In the genomic region with DNA sequence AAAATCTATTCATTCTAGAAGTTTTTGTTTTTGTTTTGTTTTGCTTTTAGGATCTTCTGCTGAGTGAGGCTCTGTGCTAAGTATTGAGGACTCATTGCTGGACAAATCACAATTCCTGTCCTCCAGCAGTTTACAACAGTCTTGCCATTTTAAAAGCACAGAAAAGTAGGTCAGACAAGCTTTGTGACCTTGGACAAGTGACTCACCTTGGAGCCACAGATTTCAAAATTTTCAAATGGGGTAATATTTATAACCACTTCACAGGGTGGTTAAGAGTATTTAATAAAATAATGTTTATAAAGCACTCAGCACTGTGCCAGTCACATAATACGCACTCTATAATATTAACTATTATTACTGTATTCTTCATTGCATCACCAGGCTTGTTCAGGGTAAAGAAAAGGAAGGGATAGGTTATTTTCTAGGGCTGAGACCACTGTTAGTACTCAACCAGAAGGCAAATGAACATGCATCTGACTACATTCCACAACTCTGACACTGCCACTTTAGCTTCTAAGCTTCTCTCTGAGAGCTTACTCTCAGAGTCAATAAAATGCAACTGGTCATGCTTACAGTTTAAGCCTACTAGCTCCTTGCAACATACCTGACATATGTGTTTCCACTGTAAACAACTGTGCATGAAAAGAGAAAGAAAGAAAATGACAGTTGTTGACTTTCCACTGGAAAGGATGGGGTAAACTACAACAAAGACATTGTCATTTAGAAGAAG, we compare ENCODE assay signal across 18 cellular contexts.
A peak's percentile ranks its signal among the peaks of the same experiment; 100 is the strongest.
DNase-seq lines count a peak whose midpoint lies in the region; ATAC-seq and TF ChIP-seq lines count a peak whose summit lies in the region.
"Had no signal": no experiment of that assay in that cellular context is flagged by ENCODE, and none has a peak within 500 bp of the region (broad histone marks: within the 10 kb centered on the region; RNA-seq: fewer than 3 reads in every experiment).

No MANE protein-coding gene starts in this region.

- H3K4me1 Mint-ChIP-seq in HFFc6 (ENCODE audit: low read depth) = peaks cover 27% of the 10 kb centered on the region

- DNase-seq in AG20443 (ENCODE audit: low spot score) = peak; percentile 40
- peak; percentile 67 for DNase-seq in HFFc6
- peak; percentile 49 for DNase-seq in fibroblast of peridontal ligament (ENCODE audit: extremely low read depth)
- peak; percentile 33 for DNase-seq in retinal pigment epithelial cell (ENCODE audit: low read depth)
- DNase-seq in substantia nigra (lab: John Stamatoyannopoulos, UW) = no peak
- DNase-seq in RPMI8226 = no peak
- DNase-seq: activated CD8-positive, alpha-beta memory T cell treated with anti-CD3 and anti-CD28 coated beads for 24 hours; DMS79; mammary epithelial cell; NCI-H1105; NCI-H748 treated with DMSO at 0.1 percent for 48 hours had no signal

- no peak overlapping the region for H3K4me3 Mint-ChIP-seq in HFFc6
- H3K4me3 Mint-ChIP-seq: natural killer cell treated with Interleukin-12 subunit alpha and Interleukin-12 subunit beta and Interleukin-15 and Interleukin-18, amount 100 ng/mL, for 72 hours had no signal

- H3K27ac Mint-ChIP-seq in HFFc6 = peak overlapping the region; percentile 73
- H3K27ac Mint-ChIP-seq: activated T-helper 2 cell treated with anti-CD3 and anti-CD28 coated beads, Interferon-gamma antibody, Interleukin-2, Interleukin-4, amounts not matched to agents 10 μg/mL and 5 μg/mL and 100 μg/mL, durations not matched to agents 14 hours and 24 hours and 36 hours; natural killer cell treated with Interleukin-12 subunit alpha and Interleukin-12 subunit beta and Interleukin-15 and Interleukin-18, amount 100 ng/mL, for 72 hours had no signal

- TF ChIP-seq CTCF in HFFc6 (IDR thresholded peaks at IDR 0.05) (no peak), retinal pigment epithelial cell (conservative IDR thresholded peaks at IDR 0.05; ENCODE audit: low read depth, low read length) (no peak)

- H3K27ac ChIP-seq in substantia nigra (ENCODE audit: low read depth, low read length, poor library complexity, severe bottlenecking) = no peak overlapping the region
- H3K27ac ChIP-seq: BLaER1 treated with 17β-estradiol and CSF1 and Interleukin-3, amounts not matched to agents 10 nM and 100 nM; VCaP had no signal

- ATAC-seq in HG03196 (IDR thresholded peaks at IDR 0.05; ENCODE audit: unreplicated experiment) (no peak), HG03442 (IDR thresholded peaks at IDR 0.05; ENCODE audit: unreplicated experiment) (no peak)
- ATAC-seq: natural killer cell treated with Interleukin-12 subunit alpha and Interleukin-12 subunit beta and Interleukin-15 and Interleukin-18, amount 100 ng/mL, for 72 hours; Panc1 had no signal

- no peaks in the 10 kb centered on the region; the same call in 1 of the 2 replicates for H3K36me3 Mint-ChIP-seq in HFFc6 (ENCODE audit: low read depth)

- no peak overlapping the region for H3K4me3 ChIP-seq in retinal pigment epithelial cell (ENCODE audit: low read length)
- H3K4me3 ChIP-seq: BLaER1 treated with 17β-estradiol and CSF1 and Interleukin-3, amounts not matched to agents 10 nM and 100 nM had no signal

- no peaks in the 10 kb centered on the region for H3K9me3 Mint-ChIP-seq in HFFc6

- no peaks in the 10 kb centered on the region for H3K27me3 Mint-ChIP-seq in HFFc6 (ENCODE audit: insufficient read depth)
- H3K27me3 Mint-ChIP-seq: natural killer cell treated with Interleukin-12 subunit alpha and Interleukin-12 subunit beta and Interleukin-15 and Interleukin-18, amount 100 ng/mL, for 72 hours had no signal

Comparison
In these comparisons a context has a peak if more than half of its experiments do, and no peak if none do; other contexts are left out.
1. DNase-seq: peak in AG20443 (single experiment), HFFc6 (single experiment), fibroblast of peridontal ligament (single experiment) and retinal pigment epithelial cell (single experiment); none in substantia nigra (0 of 49) and RPMI8226 (single experiment).